Comparison of ENCODE assay signal across 17 cellular contexts in the genomic region with DNA sequence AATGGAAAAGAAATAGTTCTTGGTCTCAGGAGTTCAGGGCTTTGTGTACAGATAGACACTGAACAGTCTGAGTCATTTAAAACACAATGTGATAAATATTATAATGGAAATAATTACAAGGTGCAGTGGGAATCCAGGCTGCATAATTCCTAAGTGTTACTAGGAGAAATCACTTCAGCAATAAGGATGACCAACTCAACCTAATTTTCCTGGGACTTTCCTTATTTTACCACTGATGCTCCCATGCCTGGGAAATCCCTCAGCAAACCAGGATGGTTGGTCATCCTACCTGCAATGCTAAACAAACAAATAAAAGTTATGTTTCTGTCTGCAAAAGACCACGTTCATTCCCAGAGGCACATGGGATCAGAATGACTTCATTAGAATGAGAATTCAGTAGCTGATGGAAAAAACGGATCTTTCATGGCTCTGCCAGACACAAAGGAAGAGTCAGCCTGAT.
A peak's percentile ranks its signal among the peaks of the same experiment; 100 is the strongest.
DNase-seq lines count a peak whose midpoint lies in the region; ATAC-seq and TF ChIP-seq lines count a peak whose summit lies in the region.
"Had no signal": no experiment of that assay in that cellular context is flagged by ENCODE, and none has a peak within 500 bp of the region (broad histone marks: within the 10 kb centered on the region; RNA-seq: fewer than 3 reads in every experiment).

No MANE protein-coding gene starts in this region.

- H3K4me1 Mint-ChIP-seq in chondrocyte (ENCODE audit: low read depth) = peaks cover 50% of the 10 kb centered on the region

- H3K27me3 Mint-ChIP-seq in chondrocyte (ENCODE audit: low read depth) = no peaks in the 10 kb centered on the region
- H3K27me3 Mint-ChIP-seq: activated naive CD8-positive, alpha-beta T cell treated with anti-CD3 and anti-CD28 coated beads, Interleukin-2, amount 10 ng/mL, durations not matched to agents 7 days and 5 days had no signal

- H3K27me3 ChIP-seq in BE2C (no peaks in the 10 kb centered on the region), Loucy (ENCODE audit: insufficient read depth, low read length, poor library complexity, severe bottlenecking) (no peaks in the 10 kb centered on the region), neuron (ENCODE audit: insufficient read depth, low read length) (no peaks in the 10 kb centered on the region)
- H3K27me3 ChIP-seq: pancreas, vagina had no signal

- no peaks in the 10 kb centered on the region for H3K36me3 Mint-ChIP-seq in chondrocyte (ENCODE audit: low read depth)

- H3K36me3 ChIP-seq in BE2C = no peaks in the 10 kb centered on the region
- H3K36me3 ChIP-seq in Loucy (ENCODE audit: insufficient read depth, low read length) = no peaks in the 10 kb centered on the region
- H3K36me3 ChIP-seq in neuron (ENCODE audit: insufficient read depth, low read length) = no peaks in the 10 kb centered on the region
- H3K36me3 ChIP-seq: pancreas, vagina had no signal

- no peaks in the 10 kb centered on the region for H3K9me2 ChIP-seq in Loucy (replicated peaks; ENCODE audit: low read depth, low read length)

- no peak overlapping the region for H3K9ac ChIP-seq in Loucy (ENCODE audit: low read depth, low read length, poor library complexity, severe bottlenecking)

- H3K9me3 ChIP-seq in BE2C = no peaks in the 10 kb centered on the region
- no peaks in the 10 kb centered on the region for H3K9me3 ChIP-seq in Loucy (ENCODE audit: insufficient read depth, low read depth, low read length)
- H3K9me3 ChIP-seq in neuron (ENCODE audit: low read length) = no peaks in the 10 kb centered on the region
- H3K9me3 ChIP-seq: pancreas, vagina had no signal

- H3K4me3 Mint-ChIP-seq in chondrocyte (ENCODE audit: unreplicated experiment) = no peak overlapping the region
- H3K4me3 Mint-ChIP-seq: activated naive CD8-positive, alpha-beta T cell treated with anti-CD3 and anti-CD28 coated beads, Interleukin-2, amount 10 ng/mL, durations not matched to agents 7 days and 5 days had no signal

- H2AFZ ChIP-seq in Loucy (ENCODE audit: low read length) (0 out of 2 replicates have a peak overlapping the region, but pooled peaks have one; percentile 9), neuron (ENCODE audit: low read depth, low read length) (peak overlapping the region; percentile 71)

- TF ChIP-seq CTCF in BE2C (IDR thresholded peaks at IDR 0.05; ENCODE audit: low read depth, low read length) (0 out of 2 replicates have a peak, but pooled peaks have one; percentile 0), Loucy (conservative IDR thresholded peaks at IDR 0.05; ENCODE audit: low read length) (no peak), chondrocyte (IDR thresholded peaks at IDR 0.05) (no peak)

- intact Hi-C loops in sciatic nerve (cut with DNase I) = no loop called here
- intact Hi-C loops in head of caudate nucleus (cut with DNase I) = no loop called here

- H4K20me1 ChIP-seq in Loucy (ENCODE audit: insufficient read depth, low read length, poor library complexity, severe bottlenecking) = no peaks in the 10 kb centered on the region

- H3K27ac Mint-ChIP-seq in chondrocyte (ENCODE audit: unreplicated experiment) = peak overlapping the region; percentile 83

- H3K4me3 ChIP-seq in BE2C (ENCODE audit: low read depth, low read length) = no peak overlapping the region
- no peak overlapping the region for H3K4me3 ChIP-seq in Loucy (ENCODE audit: low read length, poor library complexity, severe bottlenecking)
- no peak overlapping the region for H3K4me3 ChIP-seq in neuron (ENCODE audit: low read length)
- H3K4me3 ChIP-seq: pancreas, vagina had no signal

- DNase-seq in BE2C (no peak), chondrocyte (ENCODE audit: low spot score) (no peak), sciatic nerve (ENCODE audit: low spot score) (no peak), head of caudate nucleus (no peak)
- DNase-seq in stimulated activated naive CD8-positive, alpha-beta T cell treated with anti-CD3 and anti-CD28 coated beads, Interleukin-15, Interleukin-2, amounts not matched to agents 100 U/mL and 50 U/mL, for 24 hours = no peak
- DNase-seq: activated CD4-positive, alpha-beta T cell treated with anti-CD3 and anti-CD28 coated beads for 4 hours; activated naive CD8-positive, alpha-beta T cell treated with anti-CD3 and anti-CD28 coated beads, Interleukin-2, amount 10 ng/mL, durations not matched to agents 7 days and 5 days; activated T-cell treated with anti-CD3 and anti-CD28 coated beads for 4 hours; AML-193; pancreas; stimulated activated naive CD4-positive, alpha-beta T cell treated with Interleukin-2 at 50 U/mL for 16 hours; T1000 had no signal

- H3K9me3 Mint-ChIP-seq in chondrocyte (ENCODE audit: low read depth) = peaks cover 5% of the 10 kb centered on the region

- H3K4me1 ChIP-seq in BE2C = no peaks in the 10 kb centered on the region
- peaks cover 33% of the 10 kb centered on the region for H3K4me1 ChIP-seq in Loucy (ENCODE audit: insufficient read depth, low read length, poor library complexity, severe bottlenecking)
- peaks cover 15% of the 10 kb centered on the region for H3K4me1 ChIP-seq in neuron (ENCODE audit: insufficient read depth, low read length)
- H3K4me1 ChIP-seq: pancreas had no signal

- H3K79me2 ChIP-seq in Loucy (ENCODE audit: insufficient read depth, low read length) = no peaks in the 10 kb centered on the region

- no peak for ATAC-seq in sciatic nerve
- ATAC-seq in GM18502 (IDR thresholded peaks at IDR 0.05; ENCODE audit: poor library complexity, unreplicated experiment) = no peak
- ATAC-seq in stimulated activated naive CD8-positive, alpha-beta T cell treated with anti-CD3 and anti-CD28 coated beads, Interleukin-15, Interleukin-2, amounts not matched to agents 100 U/mL and 50 U/mL, for 24 hours = no peak
- ATAC-seq: pancreas, Right ventricle myocardium inferior had no signal

- H3F3A ChIP-seq in Loucy (ENCODE audit: low read depth) = no peaks in the 10 kb centered on the region

- no peak overlapping the region for H3K4me2 ChIP-seq in Loucy (ENCODE audit: low read depth, low read length, poor library complexity, severe bottlenecking)
